Comparison of ENCODE assay signal across 20 cellular contexts in the genomic region with DNA sequence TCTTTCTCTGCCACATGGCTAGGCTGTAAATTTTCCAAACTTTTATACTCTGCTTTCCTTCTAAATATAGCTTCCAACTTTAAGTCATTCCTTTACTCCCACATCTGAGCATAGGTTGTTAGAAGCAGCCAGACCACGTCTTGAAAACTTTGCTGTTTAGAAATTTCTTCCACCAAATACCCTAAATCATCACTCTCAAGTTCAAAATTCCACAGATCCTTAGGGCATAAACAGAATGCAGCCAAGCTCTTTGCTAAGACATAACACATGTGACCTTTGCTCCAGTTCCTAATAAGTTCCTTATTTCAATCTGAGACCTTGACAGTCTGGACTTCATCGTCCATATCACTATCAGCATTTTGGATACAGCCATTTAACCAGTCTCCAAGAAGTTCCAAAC.
DNase-seq lines count a peak whose midpoint lies in the region; ATAC-seq and TF ChIP-seq lines count a peak whose summit lies in the region.
"Had no signal": no experiment of that assay in that cellular context is flagged by ENCODE, and none has a peak within 500 bp of the region (broad histone marks: within the 10 kb centered on the region; RNA-seq: fewer than 3 reads in every experiment).

No MANE protein-coding gene starts in this region.

- DNase-seq in MCF 10A (ENCODE audit: unreplicated experiment) (no peak), breast epithelium (ENCODE audit: low spot score in 2 of 2) (no peak), cardiac fibroblast (ENCODE audit: low read depth in 2 of 2) (peak; percentile 6 to 22), fibroblast of the conjunctiva (ENCODE audit: low read depth) (peak; percentile 47), C1 segment of cervical spinal cord (lab: John Stamatoyannopoulos, UW) (no peak), posterior cingulate gyrus (no peak)
- DNase-seq: 8988T, DMS53, Kasumi-1, MG63, NCI-H1048, NCI-H1417 treated with DMSO at 0.1 percent for 48 hours, NCI-H187, NCI-H446, NCI-H526 had no signal

- H3K36me3 Mint-ChIP-seq in MCF 10A (ENCODE audit: insufficient read depth, unreplicated experiment), result peaks cover 4% of the 10 kb centered on the region
- H3K36me3 Mint-ChIP-seq: CD14-positive monocyte had no signal

- BruUV-seq in MCF 10A (replicated peaks; lab: Mats Ljungman, UMichigan), result no TSS peak

- no peaks in the 10 kb centered on the region for H3K4me1 ChIP-seq in breast epithelium
- H3K4me1 ChIP-seq: HAP-1, Peyer's patch had no signal

- no peaks in the 10 kb centered on the region for H3K27me3 Mint-ChIP-seq in MCF 10A (ENCODE audit: insufficient read depth, unreplicated experiment)

- POLR2A ChIA-PET in MCF 10A (lab: Yijun Ruan, JAX), result no interaction called here

- TF ChIP-seq CTCF in MCF 10A (IDR thresholded peaks at IDR 0.05; ENCODE audit: unreplicated experiment), result no peak
- TF ChIP-seq CTCF in breast epithelium (IDR thresholded peaks at IDR 0.05), result no peak
- TF ChIP-seq CTCF in cardiac fibroblast (IDR thresholded peaks at IDR 0.05; ENCODE audit: low read depth, low read length), result no peak

- CTCF ChIA-PET in MCF 10A (lab: Yijun Ruan, JAX), result no interaction called here

- no peaks in the 10 kb centered on the region for H3K36me3 ChIP-seq in breast epithelium
- H3K36me3 ChIP-seq: HAP-1, MG63, Peyer's patch had no signal

- H3K27ac ChIP-seq in breast epithelium, result no peak overlapping the region
- H3K27ac ChIP-seq: Peyer's patch had no signal

- peaks cover 28% of the 10 kb centered on the region for H3K4me1 Mint-ChIP-seq in MCF 10A (ENCODE audit: insufficient read depth, unreplicated experiment)
- H3K4me1 Mint-ChIP-seq: CD14-positive monocyte had no signal

- H3K9me3 Mint-ChIP-seq in MCF 10A (ENCODE audit: unreplicated experiment), result peaks cover 5% of the 10 kb centered on the region

- H3K9me3 ChIP-seq in breast epithelium, result peaks cover 10 to 23% of the 10 kb centered on the region in 2 donors
- H3K9me3 ChIP-seq: HAP-1, Peyer's patch had no signal

- H3K27ac Mint-ChIP-seq in MCF 10A (ENCODE audit: low read depth, unreplicated experiment), result peak overlapping the region; percentile 7
- H3K27ac Mint-ChIP-seq: CD14-positive monocyte had no signal

- H3K4me3 Mint-ChIP-seq in MCF 10A (ENCODE audit: unreplicated experiment), result no peak overlapping the region
- H3K4me3 Mint-ChIP-seq: CD14-positive monocyte had no signal

- no peak for TF ChIP-seq POLR2A in breast epithelium (IDR thresholded peaks at IDR 0.05)

- no peaks in the 10 kb centered on the region for H3K27me3 ChIP-seq in breast epithelium
- H3K27me3 ChIP-seq: MG63, Peyer's patch had no signal

- intact Hi-C loops in MCF 10A (cut with micrococcal nuclease), result no loop called here
- intact Hi-C loops in breast epithelium (cut with DNase I; ENCODE audit: low total_unique reads), result no loop called here
- intact Hi-C loops in posterior cingulate gyrus (cut with DNase I), result no loop called here

- H3K4me3 ChIP-seq in breast epithelium (no peak overlapping the region), cardiac fibroblast (replicated peaks in 1 of 2; ENCODE audit: low read depth in 2 of 2, low read length in 2 of 2) (no peak overlapping the region)
- H3K4me3 ChIP-seq: HAP-1, MG63, Peyer's patch had no signal

- ATAC-seq in HG02610 (IDR thresholded peaks at IDR 0.05; ENCODE audit: unreplicated experiment), result no peak
- no peak for ATAC-seq in GM19324 (IDR thresholded peaks at IDR 0.05; ENCODE audit: low FRiP score, unreplicated experiment)

Comparison
In these comparisons a context has a peak if more than half of its experiments do, and no peak if none do; other contexts are left out.
1. DNase-seq: peak in cardiac fibroblast (2 of 2) and fibroblast of the conjunctiva (single experiment); none in MCF 10A (single experiment), breast epithelium (0 of 2), C1 segment of cervical spinal cord (0 of 14) and posterior cingulate gyrus (0 of 10).